Comparison of ENCODE assay signal across 2 cellular contexts in the genomic region with DNA sequence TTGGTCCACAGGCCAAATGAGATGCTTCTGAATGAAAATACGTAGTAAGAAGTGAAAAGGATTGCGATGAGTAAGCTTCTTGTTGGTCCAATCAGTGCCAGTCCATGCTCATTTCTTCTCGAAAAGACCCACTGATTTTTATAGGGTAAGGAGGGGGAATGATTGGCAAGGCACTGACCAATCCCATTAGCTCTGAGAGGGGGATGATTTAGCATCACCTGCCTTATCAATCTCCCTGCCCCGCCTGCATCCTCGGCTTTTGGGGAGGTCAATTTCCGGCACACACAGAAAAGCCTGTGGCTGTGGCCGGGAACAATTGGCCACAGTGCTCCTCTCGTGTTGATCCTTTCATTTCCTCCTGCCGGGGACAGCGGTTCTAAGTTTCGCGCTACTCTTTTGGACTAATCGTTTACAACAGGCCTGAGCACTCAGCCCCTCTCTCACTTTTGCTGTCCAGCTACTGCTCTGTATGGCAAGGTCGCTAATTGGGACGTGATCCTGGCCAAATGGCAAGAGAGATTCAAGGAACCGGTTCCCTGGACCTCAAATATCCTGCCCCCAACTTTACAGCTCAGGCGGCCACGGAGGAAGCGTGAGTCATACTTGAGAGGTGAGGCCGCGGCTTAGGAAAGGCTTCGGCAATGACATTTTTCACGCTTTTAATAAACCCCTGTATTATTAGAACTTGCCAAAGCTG.
TF ChIP-seq lines count a peak whose summit lies in the region.

No MANE protein-coding gene starts in this region.

TF ChIP-seq in PFSK-1, 5 proteins besides CTCF, POLR2A, EP300 and RAD21:
- TF ChIP-seq SIN3A (IDR thresholded peaks at IDR 0.05; ENCODE audit: borderline replicate concordance, insufficient read depth, low read length) (no peak), TAF1 (IDR thresholded peaks at IDR 0.05; ENCODE audit: borderline replicate concordance, insufficient read depth, low read length) (peak; percentile 54; the same call in 1 of the 2 replicates), POLR2AphosphoS5 (IDR thresholded peaks at IDR 0.05; ENCODE audit: low read depth, low read length) (peak; percentile 54; the same call in 1 of the 2 replicates), FOXP2 (optimal IDR thresholded peaks at IDR 0.05; ENCODE audit: borderline replicate concordance, extremely low read depth, extremely low read length, insufficient read depth) (no peak)
- TF ChIP-seq, protein P1, sequence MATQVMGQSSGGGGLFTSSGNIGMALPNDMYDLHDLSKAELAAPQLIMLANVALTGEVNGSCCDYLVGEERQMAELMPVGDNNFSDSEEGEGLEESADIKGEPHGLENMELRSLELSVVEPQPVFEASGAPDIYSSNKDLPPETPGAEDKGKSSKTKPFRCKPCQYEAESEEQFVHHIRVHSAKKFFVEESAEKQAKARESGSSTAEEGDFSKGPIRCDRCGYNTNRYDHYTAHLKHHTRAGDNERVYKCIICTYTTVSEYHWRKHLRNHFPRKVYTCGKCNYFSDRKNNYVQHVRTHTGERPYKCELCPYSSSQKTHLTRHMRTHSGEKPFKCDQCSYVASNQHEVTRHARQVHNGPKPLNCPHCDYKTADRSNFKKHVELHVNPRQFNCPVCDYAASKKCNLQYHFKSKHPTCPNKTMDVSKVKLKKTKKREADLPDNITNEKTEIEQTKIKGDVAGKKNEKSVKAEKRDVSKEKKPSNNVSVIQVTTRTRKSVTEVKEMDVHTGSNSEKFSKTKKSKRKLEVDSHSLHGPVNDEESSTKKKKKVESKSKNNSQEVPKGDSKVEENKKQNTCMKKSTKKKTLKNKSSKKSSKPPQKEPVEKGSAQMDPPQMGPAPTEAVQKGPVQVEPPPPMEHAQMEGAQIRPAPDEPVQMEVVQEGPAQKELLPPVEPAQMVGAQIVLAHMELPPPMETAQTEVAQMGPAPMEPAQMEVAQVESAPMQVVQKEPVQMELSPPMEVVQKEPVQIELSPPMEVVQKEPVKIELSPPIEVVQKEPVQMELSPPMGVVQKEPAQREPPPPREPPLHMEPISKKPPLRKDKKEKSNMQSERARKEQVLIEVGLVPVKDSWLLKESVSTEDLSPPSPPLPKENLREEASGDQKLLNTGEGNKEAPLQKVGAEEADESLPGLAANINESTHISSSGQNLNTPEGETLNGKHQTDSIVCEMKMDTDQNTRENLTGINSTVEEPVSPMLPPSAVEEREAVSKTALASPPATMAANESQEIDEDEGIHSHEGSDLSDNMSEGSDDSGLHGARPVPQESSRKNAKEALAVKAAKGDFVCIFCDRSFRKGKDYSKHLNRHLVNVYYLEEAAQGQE (IDR thresholded peaks at IDR 0.05; ENCODE audit: insufficient read depth in 1 of 2, low read depth in 2 of 2, low read length in 2 of 2), result peak in 1 of 2 experiments; percentile 70; a peak in 2 of 4 replicates

TF ChIP-seq in H1, 55 proteins besides CTCF, POLR2A, EP300 and RAD21:
- TF ChIP-seq SRF (IDR thresholded peaks at IDR 0.05; ENCODE audit: low read depth, low read length), result no peak
- no peak for TF ChIP-seq E2F6 (IDR thresholded peaks at IDR 0.05)
- TF ChIP-seq, protein P2, sequence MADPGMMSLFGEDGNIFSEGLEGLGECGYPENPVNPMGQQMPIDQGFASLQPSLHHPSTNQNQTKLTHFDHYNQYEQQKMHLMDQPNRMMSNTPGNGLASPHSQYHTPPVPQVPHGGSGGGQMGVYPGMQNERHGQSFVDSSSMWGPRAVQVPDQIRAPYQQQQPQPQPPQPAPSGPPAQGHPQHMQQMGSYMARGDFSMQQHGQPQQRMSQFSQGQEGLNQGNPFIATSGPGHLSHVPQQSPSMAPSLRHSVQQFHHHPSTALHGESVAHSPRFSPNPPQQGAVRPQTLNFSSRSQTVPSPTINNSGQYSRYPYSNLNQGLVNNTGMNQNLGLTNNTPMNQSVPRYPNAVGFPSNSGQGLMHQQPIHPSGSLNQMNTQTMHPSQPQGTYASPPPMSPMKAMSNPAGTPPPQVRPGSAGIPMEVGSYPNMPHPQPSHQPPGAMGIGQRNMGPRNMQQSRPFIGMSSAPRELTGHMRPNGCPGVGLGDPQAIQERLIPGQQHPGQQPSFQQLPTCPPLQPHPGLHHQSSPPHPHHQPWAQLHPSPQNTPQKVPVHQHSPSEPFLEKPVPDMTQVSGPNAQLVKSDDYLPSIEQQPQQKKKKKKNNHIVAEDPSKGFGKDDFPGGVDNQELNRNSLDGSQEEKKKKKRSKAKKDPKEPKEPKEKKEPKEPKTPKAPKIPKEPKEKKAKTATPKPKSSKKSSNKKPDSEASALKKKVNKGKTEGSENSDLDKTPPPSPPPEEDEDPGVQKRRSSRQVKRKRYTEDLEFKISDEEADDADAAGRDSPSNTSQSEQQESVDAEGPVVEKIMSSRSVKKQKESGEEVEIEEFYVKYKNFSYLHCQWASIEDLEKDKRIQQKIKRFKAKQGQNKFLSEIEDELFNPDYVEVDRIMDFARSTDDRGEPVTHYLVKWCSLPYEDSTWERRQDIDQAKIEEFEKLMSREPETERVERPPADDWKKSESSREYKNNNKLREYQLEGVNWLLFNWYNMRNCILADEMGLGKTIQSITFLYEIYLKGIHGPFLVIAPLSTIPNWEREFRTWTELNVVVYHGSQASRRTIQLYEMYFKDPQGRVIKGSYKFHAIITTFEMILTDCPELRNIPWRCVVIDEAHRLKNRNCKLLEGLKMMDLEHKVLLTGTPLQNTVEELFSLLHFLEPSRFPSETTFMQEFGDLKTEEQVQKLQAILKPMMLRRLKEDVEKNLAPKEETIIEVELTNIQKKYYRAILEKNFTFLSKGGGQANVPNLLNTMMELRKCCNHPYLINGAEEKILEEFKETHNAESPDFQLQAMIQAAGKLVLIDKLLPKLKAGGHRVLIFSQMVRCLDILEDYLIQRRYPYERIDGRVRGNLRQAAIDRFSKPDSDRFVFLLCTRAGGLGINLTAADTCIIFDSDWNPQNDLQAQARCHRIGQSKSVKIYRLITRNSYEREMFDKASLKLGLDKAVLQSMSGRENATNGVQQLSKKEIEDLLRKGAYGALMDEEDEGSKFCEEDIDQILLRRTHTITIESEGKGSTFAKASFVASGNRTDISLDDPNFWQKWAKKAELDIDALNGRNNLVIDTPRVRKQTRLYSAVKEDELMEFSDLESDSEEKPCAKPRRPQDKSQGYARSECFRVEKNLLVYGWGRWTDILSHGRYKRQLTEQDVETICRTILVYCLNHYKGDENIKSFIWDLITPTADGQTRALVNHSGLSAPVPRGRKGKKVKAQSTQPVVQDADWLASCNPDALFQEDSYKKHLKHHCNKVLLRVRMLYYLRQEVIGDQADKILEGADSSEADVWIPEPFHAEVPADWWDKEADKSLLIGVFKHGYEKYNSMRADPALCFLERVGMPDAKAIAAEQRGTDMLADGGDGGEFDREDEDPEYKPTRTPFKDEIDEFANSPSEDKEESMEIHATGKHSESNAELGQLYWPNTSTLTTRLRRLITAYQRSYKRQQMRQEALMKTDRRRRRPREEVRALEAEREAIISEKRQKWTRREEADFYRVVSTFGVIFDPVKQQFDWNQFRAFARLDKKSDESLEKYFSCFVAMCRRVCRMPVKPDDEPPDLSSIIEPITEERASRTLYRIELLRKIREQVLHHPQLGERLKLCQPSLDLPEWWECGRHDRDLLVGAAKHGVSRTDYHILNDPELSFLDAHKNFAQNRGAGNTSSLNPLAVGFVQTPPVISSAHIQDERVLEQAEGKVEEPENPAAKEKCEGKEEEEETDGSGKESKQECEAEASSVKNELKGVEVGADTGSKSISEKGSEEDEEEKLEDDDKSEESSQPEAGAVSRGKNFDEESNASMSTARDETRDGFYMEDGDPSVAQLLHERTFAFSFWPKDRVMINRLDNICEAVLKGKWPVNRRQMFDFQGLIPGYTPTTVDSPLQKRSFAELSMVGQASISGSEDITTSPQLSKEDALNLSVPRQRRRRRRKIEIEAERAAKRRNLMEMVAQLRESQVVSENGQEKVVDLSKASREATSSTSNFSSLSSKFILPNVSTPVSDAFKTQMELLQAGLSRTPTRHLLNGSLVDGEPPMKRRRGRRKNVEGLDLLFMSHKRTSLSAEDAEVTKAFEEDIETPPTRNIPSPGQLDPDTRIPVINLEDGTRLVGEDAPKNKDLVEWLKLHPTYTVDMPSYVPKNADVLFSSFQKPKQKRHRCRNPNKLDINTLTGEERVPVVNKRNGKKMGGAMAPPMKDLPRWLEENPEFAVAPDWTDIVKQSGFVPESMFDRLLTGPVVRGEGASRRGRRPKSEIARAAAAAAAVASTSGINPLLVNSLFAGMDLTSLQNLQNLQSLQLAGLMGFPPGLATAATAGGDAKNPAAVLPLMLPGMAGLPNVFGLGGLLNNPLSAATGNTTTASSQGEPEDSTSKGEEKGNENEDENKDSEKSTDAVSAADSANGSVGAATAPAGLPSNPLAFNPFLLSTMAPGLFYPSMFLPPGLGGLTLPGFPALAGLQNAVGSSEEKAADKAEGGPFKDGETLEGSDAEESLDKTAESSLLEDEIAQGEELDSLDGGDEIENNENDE (IDR thresholded peaks at IDR 0.05; ENCODE audit: insufficient replicate concordance, low read length), result no peak
- no peak for TF ChIP-seq KDM1A (IDR thresholded peaks at IDR 0.05; ENCODE audit: borderline replicate concordance, low read length)
- no peak for TF ChIP-seq SIRT6 (IDR thresholded peaks at IDR 0.05; ENCODE audit: low read length)
- TF ChIP-seq KDM5A (IDR thresholded peaks at IDR 0.05; ENCODE audit: low read length), result no peak
- no peak for TF ChIP-seq PHF8 (conservative IDR thresholded peaks at IDR 0.05; ENCODE audit: low read depth, low read length)
- TF ChIP-seq CHD2 (IDR thresholded peaks at IDR 0.05; ENCODE audit: low read length), result no peak
- no peak for TF ChIP-seq JUND (IDR thresholded peaks at IDR 0.05; ENCODE audit: low read length)
- no peak for TF ChIP-seq BACH1 (IDR thresholded peaks at IDR 0.05; ENCODE audit: low read length)
- TF ChIP-seq YY1 (IDR thresholded peaks at IDR 0.05; ENCODE audit: low read depth, low read length), result no peak
- TF ChIP-seq CTBP2 (IDR thresholded peaks at IDR 0.05; ENCODE audit: borderline replicate concordance, insufficient read depth, insufficient read length, low read length), result no peak
- TF ChIP-seq USF2 (IDR thresholded peaks at IDR 0.05; ENCODE audit: low read length), result no peak
- no peak for TF ChIP-seq POU5F1 (IDR thresholded peaks at IDR 0.05; ENCODE audit: low read depth, low read length)
- no peak for TF ChIP-seq ZNF274 (IDR thresholded peaks at IDR 0.05; ENCODE audit: borderline replicate concordance, extremely low read depth, low read length)
- no peak for TF ChIP-seq GTF2F1 (IDR thresholded peaks at IDR 0.05; ENCODE audit: borderline replicate concordance, low read depth, low read length)
- TF ChIP-seq ATF3 (IDR thresholded peaks at IDR 0.05; ENCODE audit: insufficient read depth, low read depth, low read length), result no peak
